8 cellular contexts compared by ENCODE assay signal in the genomic region with DNA sequence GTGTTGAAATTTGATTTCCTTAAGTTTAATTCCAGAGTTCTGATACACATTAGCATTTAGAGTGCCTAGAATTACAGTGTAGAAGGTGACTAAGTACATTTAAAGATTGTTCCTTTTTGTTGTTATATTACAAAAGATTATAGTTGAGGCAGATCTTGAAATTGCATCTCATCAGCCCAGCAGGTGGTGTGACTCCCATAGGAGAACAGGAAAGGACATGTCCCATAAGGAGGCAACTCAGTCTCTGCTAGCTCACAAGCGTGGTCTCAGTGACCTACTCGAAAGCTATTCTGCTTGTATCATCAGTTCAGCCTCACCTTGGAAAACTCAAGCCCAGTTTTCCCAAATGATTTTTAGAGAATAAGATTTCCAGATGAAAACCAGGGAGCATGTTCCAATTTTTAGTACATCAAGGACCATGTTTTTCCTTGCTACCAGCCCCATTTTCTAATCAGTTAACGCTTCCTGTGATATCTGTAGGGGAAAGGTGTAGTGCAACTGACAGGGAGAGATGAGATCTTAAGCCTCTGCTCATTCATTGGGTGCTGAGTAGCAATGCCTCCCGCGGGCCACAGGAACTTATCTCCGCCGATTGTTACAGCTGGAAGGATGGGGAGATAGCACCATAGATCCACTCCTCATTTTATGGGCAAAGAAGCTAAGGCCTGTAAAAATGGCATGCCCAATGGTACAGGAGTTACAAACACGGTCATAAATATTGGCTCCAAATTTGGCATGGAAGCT. TPM values are rescaled to one million over a fixed set of nuclear protein-coding genes. Genes with fewer than 3 reads are reported as not detected.
DNase-seq lines count a peak whose midpoint lies in the region; ATAC-seq, FAIRE-seq and TF ChIP-seq lines count a peak whose summit lies in the region.

No MANE protein-coding gene starts in this region.

- no peak overlapping the region for H3K27ac Mint-ChIP-seq in H9

- H2BK12ac ChIP-seq in H9 (ENCODE audit: insufficient read length, low read depth, low read length), result no peak overlapping the region

- H3K9me2 ChIP-seq in hepatocyte (replicated peaks; ENCODE audit: insufficient read depth), result no peaks in the 10 kb centered on the region

- in situ Hi-C loops in gastrocnemius medialis (cut with MboI; ENCODE audit: low sequenced_read_pairs in 4 of 4), result no loop called here

- intact Hi-C loops in gastrocnemius medialis (cut with DNase I; ENCODE audit: low total_unique reads), result loop anchor here (10.0 kb wide), 1 partner anchor 151 kb away; no protein-coding TSS in a partner anchor

- H4K8ac ChIP-seq in H9 (replicated peaks; ENCODE audit: insufficient read length, low read depth, low read length), result no peak overlapping the region

- H3T11ph ChIP-seq in H9 (ENCODE audit: low read length), result no peak overlapping the region

- H3K36me3 ChIP-seq in hepatocyte (replicated peaks; ENCODE audit: insufficient read depth, low read depth) (no peaks in the 10 kb centered on the region), gastrocnemius medialis (no peaks in the 10 kb centered on the region), small intestine (ENCODE audit: control insufficient read depth in 2 of 2, insufficient read depth in 2 of 2, low read length in 2 of 2) (no peaks in the 10 kb centered on the region)

- no peak overlapping the region for H4K91ac ChIP-seq in H9 (ENCODE audit: insufficient read length, low read depth, low read length)

- no peak overlapping the region for H2BK20ac ChIP-seq in H9 (ENCODE audit: low read depth, low read length, poor library complexity, severe bottlenecking)

- H3K4me2 ChIP-seq in H9 (ENCODE audit: insufficient read depth, insufficient read length, low read length) (peak overlapping the region; percentile 90), hepatocyte (peak overlapping the region; percentile 72)

- no peak for TF ChIP-seq POLR2A in gastrocnemius medialis (IDR thresholded peaks at IDR 0.05)

- DNase-seq in H9, result no peak
- DNase-seq in hepatocyte (ENCODE audit: low spot score), result peak; percentile 28
- no peak for DNase-seq in gastrocnemius medialis
- DNase-seq in small intestine, result no peak
- DNase-seq in stimulated activated CD4-positive, alpha-beta T cell treated with anti-CD3 and anti-CD28 coated beads, Interleukin-2, amount 100 ng/mL, for 24 hours, result no peak
- no peak for DNase-seq in NCI-H146 (lab: John Stamatoyannopoulos, UW)

- FAIRE-seq in small intestine (lab: Jason Lieb, UNC), result no peak

- H3K27me3 Mint-ChIP-seq in H9 (ENCODE audit: low read depth), result peaks cover 14% of the 10 kb centered on the region

- H4K5ac ChIP-seq in H9 (ENCODE audit: insufficient read length, low read depth, low read length), result no peak overlapping the region

- peaks cover 0 to 3% of the 10 kb centered on the region in 2 experiments; a peak in 3 of 5 replicates for H3K9me3 Mint-ChIP-seq in H9

- H3K4me1 Mint-ChIP-seq in H9, result peaks cover 25 to 26% of the 10 kb centered on the region in 2 experiments

- ATAC-seq in gastrocnemius medialis, result no peak
- no peak for ATAC-seq in GM21717 (IDR thresholded peaks at IDR 0.05; ENCODE audit: unreplicated experiment)

- no peak overlapping the region for H3K27ac ChIP-seq in H9 (ENCODE audit: insufficient read length, low read depth, low read length)
- H3K27ac ChIP-seq in VCaP, result peak overlapping the region; percentile 97
- peak overlapping the region; percentile 75 for H3K27ac ChIP-seq in hepatocyte
- peak overlapping the region; percentile 78 to 84 (median 81) for H3K27ac ChIP-seq in gastrocnemius medialis
- no peak overlapping the region for H3K27ac ChIP-seq in small intestine (ENCODE audit: low read depth in 1 of 2, low read length in 1 of 2)

- H3K36me3 Mint-ChIP-seq in H9 (ENCODE audit: insufficient read depth in 1 of 3, low read depth in 3 of 3), result no peaks in the 10 kb centered on the region; a peak in 1 of 7 replicates

- peak overlapping the region; percentile 85 for H3K4me3 Mint-ChIP-seq in H9

- no peak overlapping the region for H3K4ac ChIP-seq in H9 (ENCODE audit: low read depth, low read length)

- peaks cover 12% of the 10 kb centered on the region for H3K23me2 ChIP-seq in H9 (ENCODE audit: insufficient read length, low read depth, low read length, poor library complexity, severe bottlenecking)

- TF ChIP-seq CTCF in H9 (conservative IDR thresholded peaks at IDR 0.05) (no peak), VCaP (conservative IDR thresholded peaks at IDR 0.05) (peak; percentile 56), hepatocyte (IDR thresholded peaks at IDR 0.05; ENCODE audit: poor library complexity) (no peak), gastrocnemius medialis (IDR thresholded peaks at IDR 0.05 in 4 of 5, conservative IDR thresholded peaks at IDR 0.05 in 1 of 5) (no peak)

- WGBS in H9 (ENCODE audit: extremely low coverage, insufficient read length, low lambda C conversion rate), result no CpG with 5 or more reads among the region's 8 CpGs
- WGBS in hepatocyte (ENCODE audit: low lambda C conversion rate, missing lambda C conversion rate), result 38% methylated on average over 8 of the region's 8 CpGs
- 41 to 50% (median 49%) methylated on average over 8 of the region's 8 CpGs for WGBS in small intestine, 3 donors

- no peak overlapping the region for H3K23ac ChIP-seq in H9 (ENCODE audit: insufficient read length, low read depth, low read length)

- H3K9ac ChIP-seq in H9 (ENCODE audit: extremely low read depth, insufficient read length, low read length), result no peak overlapping the region

- H3K56ac ChIP-seq in H9 (ENCODE audit: insufficient read length, low read depth, low read length), result no peak overlapping the region

- H3K4me1 ChIP-seq in H9 (ENCODE audit: insufficient read depth, low read length) (peaks cover 5% of the 10 kb centered on the region), hepatocyte (ENCODE audit: insufficient read depth) (peaks cover 15% of the 10 kb centered on the region), gastrocnemius medialis (peaks cover 10 to 19% of the 10 kb centered on the region in 2 donors), small intestine (ENCODE audit: control insufficient read depth in 2 of 2, insufficient read depth in 1 of 2, low read depth in 1 of 2, low read length in 1 of 2) (no peaks in the 10 kb centered on the region)

- no peak overlapping the region for H2BK120ac ChIP-seq in H9 (ENCODE audit: low read depth, low read length, poor library complexity, severe bottlenecking)

- peaks cover 12% of the 10 kb centered on the region; the same call in 1 of the 2 replicates for H3K79me2 ChIP-seq in H9 (ENCODE audit: insufficient read depth, low read length)
- H3K79me2 ChIP-seq in hepatocyte, result peaks cover 32% of the 10 kb centered on the region

- H2BK5ac ChIP-seq in H9 (ENCODE audit: insufficient read length, low read length), result no peak overlapping the region

- no peaks in the 10 kb centered on the region for H3K79me1 ChIP-seq in H9 (ENCODE audit: insufficient read depth, low read depth, low read length, poor library complexity, severe bottlenecking)

- H2BK15ac ChIP-seq in H9 (ENCODE audit: low read depth, low read length), result no peak overlapping the region

- no peaks in the 10 kb centered on the region for H4K20me1 ChIP-seq in H9 (ENCODE audit: control insufficient read depth, insufficient read depth, insufficient read length)
- H4K20me1 ChIP-seq in hepatocyte (ENCODE audit: insufficient read depth, poor library complexity, severe bottlenecking), result peaks cover 9% of the 10 kb centered on the region

- no peak overlapping the region for H3K14ac ChIP-seq in H9 (ENCODE audit: insufficient read depth, low read length)

- H3K27me3 ChIP-seq in H9 (ENCODE audit: insufficient read depth, low read length), result peaks cover 7% of the 10 kb centered on the region; the same call in 1 of the 2 replicates
- H3K27me3 ChIP-seq in hepatocyte, result no peaks in the 10 kb centered on the region
- H3K27me3 ChIP-seq in gastrocnemius medialis, result no peaks in the 10 kb centered on the region
- H3K27me3 ChIP-seq in small intestine (ENCODE audit: control insufficient read depth in 2 of 2, insufficient read depth in 2 of 2, low read length in 2 of 2), result no peaks in the 10 kb centered on the region

- H3K9me3 ChIP-seq in H9 (ENCODE audit: control insufficient read depth, low read depth, low read length) (no peaks in the 10 kb centered on the region), hepatocyte (ENCODE audit: low read depth) (no peaks in the 10 kb centered on the region), gastrocnemius medialis (no peaks in the 10 kb centered on the region), small intestine (ENCODE audit: control insufficient read depth, low read depth) (no peaks in the 10 kb centered on the region)

- H3K4me3 ChIP-seq in hepatocyte (peak overlapping the region; percentile 40), gastrocnemius medialis (peak overlapping the region; percentile 70 to 83 (median 81)), small intestine (ENCODE audit: low read depth in 1 of 2, low read length in 2 of 2) (no peak overlapping the region)

- no peak overlapping the region for H3K18ac ChIP-seq in H9 (ENCODE audit: insufficient read length, low read depth, low read length)

- no peak overlapping the region for H2AFZ ChIP-seq in H9 (ENCODE audit: low read length)
- peak overlapping the region; percentile 58 for H2AFZ ChIP-seq in hepatocyte

- H2AK5ac ChIP-seq in H9 (ENCODE audit: insufficient read length, low read length), result no peak overlapping the region

RNA-seq across cellular contexts. Expression of a gene that starts 1.1 kb away (rescaled TPM):
- 14.1 and 14.8 TPM in 2 replicates for total RNA-seq in H9 (2021)
- total RNA-seq in hepatocyte, result 48.7 and 57.4 TPM in 2 replicates
- 58.7 and 61.3 TPM in 2 replicates for polyA plus RNA-seq in hepatocyte
- 10 to 100 TPM in 1 of 4 donors, 1 to 10 TPM in 3; 6.5 to 13.0 (median 8.3) TPM for total RNA-seq in gastrocnemius medialis
- polyA plus RNA-seq in small intestine, result 10 to 100 TPM in 1 of 3 donors, 1 to 10 TPM in 2; 6.7 to 10.2 (median 7.0) TPM

Comparison
In these comparisons a context has a peak if more than half of its experiments do, and no peak if none do; other contexts are left out.
1. H3K27ac ChIP-seq: peak in VCaP (single experiment), hepatocyte (single experiment) and gastrocnemius medialis (4 of 4); none in H9 (single experiment) and small intestine (0 of 2).
2. H3K4me3 ChIP-seq: peak in hepatocyte (single experiment) and gastrocnemius medialis (4 of 4); none in small intestine (0 of 2).